9 cellular contexts compared by ENCODE assay signal in genomic region chr17:65656390-65657250, GRCh38.
DNase-seq lines count a peak whose midpoint lies in the region; ATAC-seq and TF ChIP-seq lines count a peak whose summit lies in the region.
"Had no signal": no experiment of that assay in that cellular context is flagged by ENCODE, and none has a peak within 500 bp of the region (broad histone marks: within the 10 kb centered on the region; RNA-seq: fewer than 3 reads in every experiment).

No MANE protein-coding gene starts in this region.

- no peak overlapping the region for H3K27ac ChIP-seq in lower lobe of right lung
- no peak overlapping the region for H3K27ac ChIP-seq in dorsolateral prefrontal cortex

- H3K9me3 ChIP-seq in lower lobe of right lung, result no peaks in the 10 kb centered on the region

- intact Hi-C loops in lower lobe of right lung (cut with DNase I), result no loop called here
- intact Hi-C loops in dorsolateral prefrontal cortex (cut with DNase I), result no loop called here

- peak; percentile 73 for ATAC-seq in GM19025 (IDR thresholded peaks at IDR 0.05; ENCODE audit: low read depth, unreplicated experiment)
- peak; percentile 91 for ATAC-seq in HG02610 (IDR thresholded peaks at IDR 0.05; ENCODE audit: unreplicated experiment)
- ATAC-seq in lower lobe of right lung, result no peak

- H3K4me1 ChIP-seq in lower lobe of right lung, result no peaks in the 10 kb centered on the region

- no peaks in the 10 kb centered on the region for H3K36me3 ChIP-seq in lower lobe of right lung

- TF ChIP-seq CTCF in lower lobe of right lung (IDR thresholded peaks at IDR 0.05) (no peak), dorsolateral prefrontal cortex (IDR thresholded peaks at IDR 0.05 in 54 of 56, conservative IDR thresholded peaks at IDR 0.05 in 2 of 56; ENCODE audit: low read depth in 1 of 56, partially characterized antibody in 56 of 56) (no peak)

- H3K27me3 ChIP-seq in lower lobe of right lung (ENCODE audit: low read depth), result no peaks in the 10 kb centered on the region
- no peaks in the 10 kb centered on the region for H3K27me3 ChIP-seq in dorsolateral prefrontal cortex

- no peak overlapping the region for H3K4me3 ChIP-seq in lower lobe of right lung
- no peak overlapping the region for H3K4me3 ChIP-seq in dorsolateral prefrontal cortex

- DNase-seq in activated CD8-positive, alpha-beta memory T cell treated with anti-CD3 and anti-CD28 coated beads, Interleukin-2, amount 50 U/mL, for 48 hours, result peak; percentile 56
- DNase-seq in stimulated activated CD4-positive, alpha-beta T cell treated with anti-CD3 and anti-CD28 coated beads, Interleukin-2, amount 100 ng/mL, for 4 hours (ENCODE audit: low read depth), result peak; percentile 3
- no peak for DNase-seq in lower lobe of right lung
- no peak for DNase-seq in A172 (ENCODE audit: low spot score)
- DNase-seq in NCI-H524 treated with DMSO at 0.1 percent for 48 hours (lab: John Stamatoyannopoulos, UW), result no peak
- no peak for DNase-seq in dorsolateral prefrontal cortex
- DNase-seq: NCI-H2081 had no signal

Comparison
In these comparisons a context has a peak if more than half of its experiments do, and no peak if none do; other contexts are left out.
1. ATAC-seq: peak in GM19025 (single experiment) and HG02610 (single experiment); none in lower lobe of right lung (0 of 2).
2. DNase-seq: peak in activated CD8-positive, alpha-beta memory T cell treated with anti-CD3 and anti-CD28 coated beads, Interleukin-2, amount 50 U/mL, for 48 hours (single experiment) and stimulated activated CD4-positive, alpha-beta T cell treated with anti-CD3 and anti-CD28 coated beads, Interleukin-2, amount 100 ng/mL, for 4 hours (single experiment); none in lower lobe of right lung (single experiment), A172 (single experiment), NCI-H524 treated with DMSO at 0.1 percent for 48 hours (single experiment) and dorsolateral prefrontal cortex (0 of 10).